Comparison of ENCODE assay signal across 1 cellular context in the genomic region with DNA sequence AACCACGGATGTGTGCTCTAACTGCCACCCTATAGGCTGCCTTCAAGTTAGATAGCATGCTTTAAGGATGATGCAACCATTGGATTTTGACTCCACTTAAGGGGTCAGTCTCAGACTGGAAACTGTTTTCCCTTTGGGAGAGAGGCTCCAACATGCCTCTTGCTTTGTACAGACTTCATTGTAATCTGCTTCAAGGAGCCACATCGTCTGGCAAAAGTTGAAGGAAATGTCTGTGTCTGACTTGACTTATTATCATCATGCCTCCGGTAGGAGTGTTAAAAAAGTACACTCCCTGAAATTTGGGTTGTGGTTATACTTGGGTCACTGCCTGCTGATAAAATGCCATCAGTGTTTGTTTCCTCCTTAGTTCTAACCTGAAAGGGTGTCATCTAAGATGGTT.
A peak's percentile ranks its signal among the peaks of the same experiment; 100 is the strongest.
TF ChIP-seq lines count a peak whose summit lies in the region.

No MANE protein-coding gene starts in this region.

TF ChIP-seq in H1, 55 proteins besides CTCF, POLR2A, EP300 and RAD21:
- TF ChIP-seq GTF2F1 (IDR thresholded peaks at IDR 0.05; ENCODE audit: borderline replicate concordance, low read depth, low read length) (no peak), CEBPB (IDR thresholded peaks at IDR 0.05; ENCODE audit: low read depth, low read length) (peak; percentile 36; the same call in 1 of the 2 replicates)
TF ChIP-seq in H1: peak in this region for 1.
